In the genomic region with DNA sequence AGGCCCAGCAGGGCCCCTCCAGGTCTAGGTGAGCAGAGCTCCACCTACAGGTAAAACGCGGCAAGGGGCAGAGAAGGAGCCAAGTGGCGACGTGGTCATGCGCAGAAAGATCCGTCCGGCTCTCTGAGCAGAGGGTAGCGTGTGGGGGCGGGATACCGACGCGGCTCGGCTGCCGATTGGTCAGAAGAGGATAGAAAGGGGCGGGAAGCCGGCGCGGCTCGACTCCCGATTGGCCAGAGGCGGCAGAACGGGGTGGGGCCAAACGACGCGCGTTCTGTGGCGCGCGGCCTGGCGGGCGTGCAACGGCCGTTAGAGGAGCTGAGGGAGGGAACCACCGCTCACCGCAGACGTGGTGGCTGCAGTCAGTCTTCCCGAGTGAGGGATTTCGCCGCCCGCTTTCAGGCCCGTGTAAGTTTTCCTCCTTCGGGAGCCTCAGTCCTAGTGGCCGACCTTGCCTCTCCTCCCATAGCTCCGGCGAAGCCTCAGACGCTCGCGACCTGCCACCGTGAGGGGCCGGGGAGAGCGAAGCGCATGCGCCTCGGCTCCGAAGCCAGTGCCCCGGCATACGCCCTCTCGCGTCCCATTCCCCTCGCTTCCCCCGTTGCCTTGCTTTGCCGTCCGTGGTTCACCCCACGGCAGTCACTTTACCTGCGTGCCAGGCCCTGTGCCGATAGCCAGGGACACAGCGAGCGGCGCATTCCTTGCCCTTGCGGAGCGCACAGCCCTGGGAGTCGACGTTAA, we compare ENCODE assay signal across 1 cellular context.
TF ChIP-seq lines count a peak whose summit lies in the region.

A gene with protein sequence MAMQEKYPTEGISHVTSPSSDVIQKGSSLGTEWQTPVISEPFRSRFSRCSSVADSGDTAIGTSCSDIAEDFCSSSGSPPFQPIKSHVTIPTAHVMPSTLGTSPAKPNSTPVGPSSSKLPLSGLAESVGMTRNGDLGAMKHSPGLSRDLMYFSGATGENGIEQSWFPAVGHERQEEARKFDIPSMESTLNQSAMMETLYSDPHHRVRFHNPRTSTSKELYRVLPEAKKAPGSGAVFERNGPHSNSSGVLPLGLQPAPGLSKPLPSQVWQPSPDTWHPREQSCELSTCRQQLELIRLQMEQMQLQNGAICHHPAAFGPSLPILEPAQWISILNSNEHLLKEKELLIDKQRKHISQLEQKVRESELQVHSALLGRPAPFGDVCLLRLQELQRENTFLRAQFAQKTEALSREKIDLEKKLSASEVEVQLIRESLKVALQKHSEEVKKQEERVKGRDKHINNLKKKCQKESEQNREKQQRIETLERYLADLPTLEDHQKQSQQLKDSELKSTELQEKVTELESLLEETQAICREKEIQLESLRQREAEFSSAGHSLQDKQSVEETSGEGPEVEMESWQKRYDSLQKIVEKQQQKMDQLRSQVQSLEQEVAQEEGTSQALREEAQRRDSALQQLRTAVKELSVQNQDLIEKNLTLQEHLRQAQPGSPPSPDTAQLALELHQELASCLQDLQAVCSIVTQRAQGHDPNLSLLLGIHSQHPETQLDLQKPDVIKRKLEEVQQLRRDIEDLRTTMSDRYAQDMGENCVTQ (plus strand): TSS at position 298 of the 741 bp plus-strand sequence. CDS start 5,584 bp downstream, outside the sequence.

TF ChIP-seq in K562, 482 proteins besides CTCF, POLR2A, EP300 and RAD21 (continued from another document):
- TF ChIP-seq NFRKB (IDR thresholded peaks at IDR 0.05; ENCODE audit: low read depth) (0 out of 2 replicates have a peak, but pooled peaks have one; percentile 42), NFYB (IDR thresholded peaks at IDR 0.05; ENCODE audit: extremely low read depth, insufficient read length) (peak; percentile 82), POLR3G (IDR thresholded peaks at IDR 0.05; ENCODE audit: extremely low read depth, insufficient read length, insufficient replicate concordance) (no peak), CTBP1 (IDR thresholded peaks at IDR 0.05; ENCODE audit: borderline replicate concordance) (peak; percentile 100), ZNF589 (CRISPR knock-in tag; IDR thresholded peaks at IDR 0.05; ENCODE audit: low read depth) (peak; percentile 4; the same call in 1 of the 2 replicates), HCFC1 (IDR thresholded peaks at IDR 0.05; ENCODE audit: low read depth, low read length) (peak; percentile 17; the same call in 1 of the 2 replicates), ZBTB8A (IDR thresholded peaks at IDR 0.05; ENCODE audit: partially characterized antibody) (no peak), SP2 (IDR thresholded peaks at IDR 0.05; ENCODE audit: extremely low read depth, low read depth, low read length, poor library complexity, severe bottlenecking) (peak; percentile 82), MBD2 (IDR thresholded peaks at IDR 0.05; ENCODE audit: borderline replicate concordance, low read depth) (peak; percentile 93), ZNF57 (CRISPR knock-in tag; IDR thresholded peaks at IDR 0.05) (no peak), TBP (optimal IDR thresholded peaks at IDR 0.05; ENCODE audit: low read depth, low read length) (peak; percentile 91), ZSCAN32 (CRISPR knock-in tag; IDR thresholded peaks at IDR 0.05) (peak; percentile 26; the same call in 1 of the 2 replicates), MXI1 (IDR thresholded peaks at IDR 0.05; ENCODE audit: low read depth, low read length) (peak; percentile 59; the same call in 1 of the 2 replicates), PHB (CRISPR knock-in tag; IDR thresholded peaks at IDR 0.05) (peak; percentile 60; the same call in 1 of the 2 replicates), STAT6 (CRISPR knock-in tag; IDR thresholded peaks at IDR 0.05) (peak; percentile 92), ZNF75A (CRISPR knock-in tag; IDR thresholded peaks at IDR 0.05) (0 out of 2 replicates have a peak, but pooled peaks have one; percentile 55), SOX6 (IDR thresholded peaks at IDR 0.05) (peak; percentile 24; the same call in 1 of the 2 replicates), ILK (tag; IDR thresholded peaks at IDR 0.05; ENCODE audit: borderline replicate concordance, low read depth) (no peak)
- TF ChIP-seq, protein P1, sequence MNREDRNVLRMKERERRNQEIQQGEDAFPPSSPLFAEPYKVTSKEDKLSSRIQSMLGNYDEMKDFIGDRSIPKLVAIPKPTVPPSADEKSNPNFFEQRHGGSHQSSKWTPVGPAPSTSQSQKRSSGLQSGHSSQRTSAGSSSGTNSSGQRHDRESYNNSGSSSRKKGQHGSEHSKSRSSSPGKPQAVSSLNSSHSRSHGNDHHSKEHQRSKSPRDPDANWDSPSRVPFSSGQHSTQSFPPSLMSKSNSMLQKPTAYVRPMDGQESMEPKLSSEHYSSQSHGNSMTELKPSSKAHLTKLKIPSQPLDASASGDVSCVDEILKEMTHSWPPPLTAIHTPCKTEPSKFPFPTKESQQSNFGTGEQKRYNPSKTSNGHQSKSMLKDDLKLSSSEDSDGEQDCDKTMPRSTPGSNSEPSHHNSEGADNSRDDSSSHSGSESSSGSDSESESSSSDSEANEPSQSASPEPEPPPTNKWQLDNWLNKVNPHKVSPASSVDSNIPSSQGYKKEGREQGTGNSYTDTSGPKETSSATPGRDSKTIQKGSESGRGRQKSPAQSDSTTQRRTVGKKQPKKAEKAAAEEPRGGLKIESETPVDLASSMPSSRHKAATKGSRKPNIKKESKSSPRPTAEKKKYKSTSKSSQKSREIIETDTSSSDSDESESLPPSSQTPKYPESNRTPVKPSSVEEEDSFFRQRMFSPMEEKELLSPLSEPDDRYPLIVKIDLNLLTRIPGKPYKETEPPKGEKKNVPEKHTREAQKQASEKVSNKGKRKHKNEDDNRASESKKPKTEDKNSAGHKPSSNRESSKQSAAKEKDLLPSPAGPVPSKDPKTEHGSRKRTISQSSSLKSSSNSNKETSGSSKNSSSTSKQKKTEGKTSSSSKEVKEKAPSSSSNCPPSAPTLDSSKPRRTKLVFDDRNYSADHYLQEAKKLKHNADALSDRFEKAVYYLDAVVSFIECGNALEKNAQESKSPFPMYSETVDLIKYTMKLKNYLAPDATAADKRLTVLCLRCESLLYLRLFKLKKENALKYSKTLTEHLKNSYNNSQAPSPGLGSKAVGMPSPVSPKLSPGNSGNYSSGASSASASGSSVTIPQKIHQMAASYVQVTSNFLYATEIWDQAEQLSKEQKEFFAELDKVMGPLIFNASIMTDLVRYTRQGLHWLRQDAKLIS (CRISPR knock-in tag; IDR thresholded peaks at IDR 0.05) = peak; percentile 97
- TF ChIP-seq, protein P2, sequence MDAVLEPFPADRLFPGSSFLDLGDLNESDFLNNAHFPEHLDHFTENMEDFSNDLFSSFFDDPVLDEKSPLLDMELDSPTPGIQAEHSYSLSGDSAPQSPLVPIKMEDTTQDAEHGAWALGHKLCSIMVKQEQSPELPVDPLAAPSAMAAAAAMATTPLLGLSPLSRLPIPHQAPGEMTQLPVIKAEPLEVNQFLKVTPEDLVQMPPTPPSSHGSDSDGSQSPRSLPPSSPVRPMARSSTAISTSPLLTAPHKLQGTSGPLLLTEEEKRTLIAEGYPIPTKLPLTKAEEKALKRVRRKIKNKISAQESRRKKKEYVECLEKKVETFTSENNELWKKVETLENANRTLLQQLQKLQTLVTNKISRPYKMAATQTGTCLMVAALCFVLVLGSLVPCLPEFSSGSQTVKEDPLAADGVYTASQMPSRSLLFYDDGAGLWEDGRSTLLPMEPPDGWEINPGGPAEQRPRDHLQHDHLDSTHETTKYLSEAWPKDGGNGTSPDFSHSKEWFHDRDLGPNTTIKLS (IDR thresholded peaks at IDR 0.05; ENCODE audit: borderline replicate concordance, low read depth) = peak; percentile 72; the same call in 1 of the 2 replicates
TF ChIP-seq in K562: peak in this region for 194.
